17 cellular contexts compared by ENCODE assay signal in the genomic region with DNA sequence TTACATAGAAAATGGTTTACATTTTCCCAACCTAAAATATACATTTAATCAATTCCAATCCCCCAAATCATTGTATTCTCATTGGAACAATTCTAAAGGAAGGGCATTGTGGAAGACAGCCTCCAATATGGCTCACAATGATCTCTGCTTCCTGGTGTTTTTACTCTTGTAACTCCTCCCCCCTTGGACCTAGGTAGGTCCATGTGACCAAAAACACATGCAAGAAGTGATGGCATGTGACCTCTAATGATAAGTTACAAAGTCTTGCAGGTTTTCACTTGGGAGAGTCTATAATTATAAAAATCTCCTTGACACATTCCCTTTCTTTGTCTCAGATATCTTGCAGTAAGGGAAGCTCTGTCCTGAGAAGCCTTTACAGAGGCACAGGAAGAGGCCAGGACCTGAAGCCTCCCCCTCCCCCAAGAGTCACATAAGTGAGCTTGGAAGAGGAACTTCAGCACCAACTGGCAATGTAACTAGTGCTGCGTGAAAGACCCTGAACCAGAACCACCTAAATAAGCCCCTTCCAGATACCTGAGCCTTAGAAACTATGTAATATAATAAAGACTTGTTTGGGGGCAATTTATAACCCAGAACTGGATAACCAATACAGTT.
"Had no signal": no experiment of that assay in that cellular context is flagged by ENCODE, and none has a peak within 500 bp of the region (broad histone marks: within the 10 kb centered on the region; RNA-seq: fewer than 3 reads in every experiment).

No MANE protein-coding gene starts in this region.

- H3K4me1 ChIP-seq: ascending aorta, tibial nerve, vagina had no signal

- H3K4me3 ChIP-seq: ascending aorta, dorsolateral prefrontal cortex, hepatocyte, lung, tibial nerve, vagina had no signal

- H3K9me3 ChIP-seq: ascending aorta, tibial nerve, vagina had no signal

- H3K4me3 Mint-ChIP-seq: activated CD4-positive, alpha-beta memory T cell treated with anti-CD3 and anti-CD28 coated beads, Interleukin-2, amount 10 ng/mL, durations not matched to agents 7 days and 5 days; activated CD4-positive, alpha-beta T cell treated with anti-CD3 and anti-CD28 coated beads for 36 hours; activated naive CD8-positive, alpha-beta T cell treated with anti-CD3 and anti-CD28 coated beads, Interleukin-2, amount 50 U/mL, for 24 hours; activated T-cell treated with anti-CD3 and anti-CD28 coated beads, Interleukin-2, amount 50 U/mL, for 72 hours; naive B cell; stimulated activated naive B cell treated with anti-CD40 and anti-IgM and Interleukin-4, amounts not matched to agents 10 μg/mL and 1 μg/mL and 100 μg/mL, for 72 hours had no signal

- ATAC-seq: activated CD4-positive, alpha-beta T cell treated with anti-CD3 and anti-CD28 coated beads for 36 hours; activated naive CD8-positive, alpha-beta T cell treated with anti-CD3 and anti-CD28 coated beads, Interleukin-2, amount 50 U/mL, for 24 hours; activated T-cell treated with anti-CD3 and anti-CD28 coated beads, Interleukin-2, amount 50 U/mL, for 72 hours; right cardiac atrium; stimulated activated naive B cell treated with anti-CD40 and anti-IgM and Interleukin-4, amounts not matched to agents 10 μg/mL and 1 μg/mL and 100 μg/mL, for 72 hours had no signal

- H3K36me3 ChIP-seq: ascending aorta, tibial nerve, vagina had no signal

- H3K9me3 Mint-ChIP-seq: stimulated activated naive B cell treated with anti-CD40 and anti-IgM and Interleukin-4, amounts not matched to agents 10 μg/mL and 1 μg/mL and 100 μg/mL, for 72 hours had no signal

- H3K27ac Mint-ChIP-seq: activated CD4-positive, alpha-beta memory T cell treated with anti-CD3 and anti-CD28 coated beads, Interleukin-2, amount 10 ng/mL, durations not matched to agents 7 days and 5 days; activated CD4-positive, alpha-beta T cell treated with anti-CD3 and anti-CD28 coated beads for 36 hours; activated naive CD8-positive, alpha-beta T cell treated with anti-CD3 and anti-CD28 coated beads, Interleukin-2, amount 50 U/mL, for 24 hours; activated T-cell treated with anti-CD3 and anti-CD28 coated beads, Interleukin-2, amount 50 U/mL, for 72 hours; naive B cell; progenitor cell of endocrine pancreas; stimulated activated naive B cell treated with anti-CD40 and anti-IgM and Interleukin-4, amounts not matched to agents 10 μg/mL and 1 μg/mL and 100 μg/mL, for 72 hours had no signal

- H3K4me2 ChIP-seq: hepatocyte had no signal

- H3K79me2 ChIP-seq: hepatocyte had no signal

- H3K27me3 ChIP-seq: ascending aorta, dorsolateral prefrontal cortex, hepatocyte, tibial nerve, vagina had no signal

- H3K27me3 Mint-ChIP-seq: activated CD4-positive, alpha-beta memory T cell treated with anti-CD3 and anti-CD28 coated beads, Interleukin-2, amount 10 ng/mL, durations not matched to agents 7 days and 5 days; activated CD4-positive, alpha-beta T cell treated with anti-CD3 and anti-CD28 coated beads for 36 hours; activated naive CD8-positive, alpha-beta T cell treated with anti-CD3 and anti-CD28 coated beads, Interleukin-2, amount 50 U/mL, for 24 hours; naive B cell; progenitor cell of endocrine pancreas; stimulated activated naive B cell treated with anti-CD40 and anti-IgM and Interleukin-4, amounts not matched to agents 10 μg/mL and 1 μg/mL and 100 μg/mL, for 72 hours had no signal

- H2AFZ ChIP-seq: hepatocyte had no signal

- DNase-seq: activated CD4-positive, alpha-beta memory T cell treated with anti-CD3 and anti-CD28 coated beads, Interleukin-2, amount 10 ng/mL, durations not matched to agents 7 days and 5 days; activated CD4-positive, alpha-beta T cell treated with anti-CD3 and anti-CD28 coated beads for 36 hours; activated naive CD8-positive, alpha-beta T cell treated with anti-CD3 and anti-CD28 coated beads, Interleukin-2, amount 50 U/mL, for 24 hours; activated T-cell treated with anti-CD3 and anti-CD28 coated beads, Interleukin-2, amount 50 U/mL, for 72 hours; dorsolateral prefrontal cortex; naive B cell; nucleus accumbens; right cardiac atrium; stimulated activated CD4-positive, alpha-beta T cell treated with anti-CD3 and anti-CD28 coated beads, Interleukin-1b, Interleukin-23, amount 100 ng/mL, for 48 hours; stimulated activated naive B cell treated with anti-CD40 and anti-IgM and Interleukin-4, amounts not matched to agents 10 μg/mL and 1 μg/mL and 100 μg/mL, for 72 hours had no signal

- H3K4me1 Mint-ChIP-seq: activated CD4-positive, alpha-beta memory T cell treated with anti-CD3 and anti-CD28 coated beads, Interleukin-2, amount 10 ng/mL, durations not matched to agents 7 days and 5 days; activated CD4-positive, alpha-beta T cell treated with anti-CD3 and anti-CD28 coated beads for 36 hours; activated naive CD8-positive, alpha-beta T cell treated with anti-CD3 and anti-CD28 coated beads, Interleukin-2, amount 50 U/mL, for 24 hours; stimulated activated naive B cell treated with anti-CD40 and anti-IgM and Interleukin-4, amounts not matched to agents 10 μg/mL and 1 μg/mL and 100 μg/mL, for 72 hours had no signal

- H3K27ac ChIP-seq: ascending aorta, dorsolateral prefrontal cortex, hepatocyte, tibial nerve, vagina, VCaP had no signal

- H3K36me3 Mint-ChIP-seq: naive B cell; stimulated activated naive B cell treated with anti-CD40 and anti-IgM and Interleukin-4, amounts not matched to agents 10 μg/mL and 1 μg/mL and 100 μg/mL, for 72 hours had no signal
